ENCODE assay signal across 12 cellular contexts in the genomic region with DNA sequence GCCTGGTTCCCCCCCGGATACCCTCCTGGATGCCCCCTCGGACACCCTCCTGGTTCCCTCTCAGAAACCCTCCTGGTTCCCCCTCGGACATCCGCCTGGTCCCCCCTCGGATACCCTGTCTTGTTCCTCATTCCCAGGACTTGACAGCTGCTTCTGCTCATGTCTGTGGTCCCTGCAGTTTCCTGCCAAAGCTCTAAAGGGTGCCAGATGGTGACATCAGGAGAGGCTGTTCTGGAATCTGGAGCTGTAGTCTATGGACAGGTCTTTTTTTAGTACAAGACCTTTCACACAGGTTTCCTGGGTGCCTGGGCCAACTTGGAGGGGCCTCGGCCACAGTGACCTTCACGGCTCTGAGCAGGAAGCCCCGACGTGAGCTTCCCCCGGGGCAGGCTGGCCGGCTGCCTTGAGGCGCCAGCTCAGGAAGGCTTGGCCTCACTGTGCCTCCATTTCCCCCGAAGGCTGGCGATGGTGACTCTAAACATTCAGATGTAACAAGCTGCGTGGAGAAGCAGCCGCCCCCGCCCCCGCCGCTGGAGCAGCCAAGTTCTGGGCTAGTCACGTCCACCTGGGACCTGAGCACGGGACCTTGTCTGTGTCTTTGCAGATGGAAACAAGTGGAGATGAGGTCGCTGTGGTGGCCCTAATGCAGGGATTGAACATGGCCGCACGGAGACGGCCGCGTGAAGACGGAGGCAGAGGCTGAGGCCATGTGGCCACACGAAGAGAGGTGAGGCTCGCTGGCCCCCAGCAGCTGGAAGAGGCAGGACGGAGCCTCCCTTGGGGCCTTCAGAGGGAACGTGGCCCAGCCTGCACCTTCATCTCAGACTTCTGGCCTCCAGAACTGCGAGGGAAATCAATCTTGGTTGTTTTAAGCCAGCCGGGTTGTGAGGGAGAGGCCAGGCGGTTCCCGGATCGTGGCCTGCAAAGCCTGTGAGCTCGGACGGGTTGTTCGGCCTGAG. TPM values are rescaled to one million over a fixed set of nuclear protein-coding genes. Genes with fewer than 3 reads are reported as not detected.
DNase-seq lines count a peak whose midpoint lies in the region; ATAC-seq and TF ChIP-seq lines count a peak whose summit lies in the region.
"Had no signal": no experiment of that assay in that cellular context is flagged by ENCODE, and none has a peak within 500 bp of the region (broad histone marks: within the 10 kb centered on the region; RNA-seq: fewer than 3 reads in every experiment).

No MANE protein-coding gene starts in this region.

- WGBS in GM23248 (ENCODE audit: low coverage in 1 of 2, low lambda C conversion rate in 2 of 2, missing lambda C conversion rate in 2 of 2), 2 experiments = 65 to 68% methylated on average over 38 to 40 of the region's 40 CpGs

- no peaks in the 10 kb centered on the region for H3K9me3 ChIP-seq in GM23248 (ENCODE audit: low read depth)
- no peaks in the 10 kb centered on the region for H3K9me3 ChIP-seq in duodenal mucosa (ENCODE audit: control insufficient read depth in 1 of 2, low read length in 2 of 2)
- no peaks in the 10 kb centered on the region for H3K9me3 ChIP-seq in gastrocnemius medialis

- TF ChIP-seq POLR2A in gastrocnemius medialis (IDR thresholded peaks at IDR 0.05) = no peak

- no peaks in the 10 kb centered on the region for H3K27me3 ChIP-seq in GM23248 (replicated peaks; ENCODE audit: insufficient read depth)
- H3K27me3 ChIP-seq in duodenal mucosa (ENCODE audit: control insufficient read depth in 1 of 2, insufficient read depth in 2 of 2, low read length in 2 of 2) = no peaks in the 10 kb centered on the region
- no peaks in the 10 kb centered on the region for H3K27me3 ChIP-seq in layer of hippocampus (ENCODE audit: control insufficient read depth, insufficient read depth, low read length)
- H3K27me3 ChIP-seq in gastrocnemius medialis = no peaks in the 10 kb centered on the region

- H3F3A ChIP-seq in GM23248 (ENCODE audit: insufficient read depth) = no peaks in the 10 kb centered on the region

- peak; percentile 49 for DNase-seq in GM23248
- DNase-seq in gastrocnemius medialis = peak in 1 of 2 donors; percentile 68
- no peak for DNase-seq in COLO668 (lab: John Stamatoyannopoulos, UW; ENCODE audit: unreplicated experiment)
- DNase-seq in NCI-H1417 treated with DMSO at 0.1 percent for 48 hours (lab: John Stamatoyannopoulos, UW) = no peak
- DNase-seq in activated T-cell treated with anti-CD3 and anti-CD28 coated beads, Interleukin-2, amount 50 U/mL, for 4 hours = no peak
- DNase-seq: activated naive CD4-positive, alpha-beta T cell treated with anti-CD3 and anti-CD28 coated beads, Interleukin-2, amount 50 U/mL, for 16 hours; CD8-positive, alpha-beta memory T cell; effector memory CD4-positive, alpha-beta T cell had no signal

- no peaks in the 10 kb centered on the region for H4K20me1 ChIP-seq in GM23248 (ENCODE audit: insufficient read depth)

- ATAC-seq in gastrocnemius medialis = peak; percentile 52 to 72
- ATAC-seq in activated T-cell treated with anti-CD3 and anti-CD28 coated beads, Interleukin-2, amount 50 U/mL, for 4 hours = no peak
- no peak for ATAC-seq in HG02642 (IDR thresholded peaks at IDR 0.05; ENCODE audit: poor library complexity, unreplicated experiment)

- H3K9ac ChIP-seq in GM23248 (no peak overlapping the region), duodenal mucosa (ENCODE audit: low read depth in 1 of 2, low read length in 2 of 2) (no peak overlapping the region)

- no peak overlapping the region for H3K4me2 ChIP-seq in GM23248 (ENCODE audit: unreplicated experiment)

- no peak overlapping the region for H2AFZ ChIP-seq in GM23248

- peaks cover 63% of the 10 kb centered on the region for H3K79me2 ChIP-seq in GM23248 (ENCODE audit: insufficient read depth)

- no peaks in the 10 kb centered on the region for H3K27me3 Mint-ChIP-seq in activated T-cell treated with anti-CD3 and anti-CD28 coated beads, Interleukin-2, amount 50 U/mL, for 4 hours (ENCODE audit: low read depth)
- H3K27me3 Mint-ChIP-seq: CD8-positive, alpha-beta memory T cell; type B pancreatic cell had no signal

- H3K27ac ChIP-seq in GM23248 (no peak overlapping the region), duodenal mucosa (ENCODE audit: low read depth, low read length) (peak overlapping the region; percentile 30), layer of hippocampus (ENCODE audit: low read depth, low read length) (peak overlapping the region; percentile 79), gastrocnemius medialis (peak overlapping the region; percentile 53 to 81 (median 70))

- no peaks in the 10 kb centered on the region for H3K9me2 ChIP-seq in GM23248 (ENCODE audit: insufficient read depth)

- H3K36me3 Mint-ChIP-seq in activated T-cell treated with anti-CD3 and anti-CD28 coated beads, Interleukin-2, amount 50 U/mL, for 4 hours (ENCODE audit: insufficient read depth) = no peaks in the 10 kb centered on the region

- H3K4me1 ChIP-seq in GM23248 (ENCODE audit: insufficient read depth) (no peaks in the 10 kb centered on the region), duodenal mucosa (ENCODE audit: control insufficient read depth in 1 of 2, insufficient read depth in 2 of 2, low read length in 2 of 2) (peaks cover 6 to 16% of the 10 kb centered on the region in 2 donors), gastrocnemius medialis (peaks cover 34 to 50% of the 10 kb centered on the region in 2 donors)

- H3K4me3 ChIP-seq in GM23248 (no peak overlapping the region), duodenal mucosa (ENCODE audit: low read depth in 1 of 2, low read length in 2 of 2) (no peak overlapping the region), gastrocnemius medialis (peak overlapping the region in 1 of 4 donors; percentile 1)

- intact Hi-C loops in gastrocnemius medialis (cut with DNase I; ENCODE audit: low total_unique reads) = no loop called here

- H3K36me3 ChIP-seq in GM23248 (ENCODE audit: low read depth) = no peaks in the 10 kb centered on the region
- peaks cover 3 to 38% of the 10 kb centered on the region in 2 donors for H3K36me3 ChIP-seq in duodenal mucosa (ENCODE audit: control insufficient read depth in 1 of 2, insufficient read depth in 2 of 2, low read length in 2 of 2)
- peaks cover 0 to 25% of the 10 kb centered on the region in 2 donors for H3K36me3 ChIP-seq in gastrocnemius medialis

- TF ChIP-seq CTCF in gastrocnemius medialis (IDR thresholded peaks at IDR 0.05 in 4 of 5, conservative IDR thresholded peaks at IDR 0.05 in 1 of 5) = no peak

- H3K9me3 Mint-ChIP-seq in activated T-cell treated with anti-CD3 and anti-CD28 coated beads, Interleukin-2, amount 50 U/mL, for 4 hours = no peaks in the 10 kb centered on the region
- H3K9me3 Mint-ChIP-seq: CD8-positive, alpha-beta memory T cell; type B pancreatic cell had no signal

- peaks cover 19% of the 10 kb centered on the region for H3K4me1 Mint-ChIP-seq in activated T-cell treated with anti-CD3 and anti-CD28 coated beads, Interleukin-2, amount 50 U/mL, for 4 hours (ENCODE audit: low read depth)

- no peak overlapping the region for H3K4me3 Mint-ChIP-seq in activated T-cell treated with anti-CD3 and anti-CD28 coated beads, Interleukin-2, amount 50 U/mL, for 4 hours
- H3K4me3 Mint-ChIP-seq: CD8-positive, alpha-beta memory T cell; type B pancreatic cell had no signal

- in situ Hi-C loops in GM23248 (cut with MboI) = no loop called here
- in situ Hi-C loops in gastrocnemius medialis (cut with MboI; ENCODE audit: low sequenced_read_pairs in 4 of 4) = no loop called here

RNA-seq across cellular contexts. Expression of gene SGTA, which starts 12.7 kb away (rescaled TPM):
- total RNA-seq in GM23248 (2014; rRNA removed; shearing (Covaris generic)) = 56.1 and 57.5 TPM in 2 replicates
- polyA plus RNA-seq in GM23248 (2016; fragmentation: Nextera tagmentation; extraction: Ambion mirVana) = 66.0 and 66.2 TPM in 2 replicates
- 100 to 1,000 TPM in 2 of 4 donors, 10 to 100 TPM in 2; 70.0 to 114 (median 91.2) TPM for total RNA-seq in gastrocnemius medialis
- 100 to 1,000 TPM in 2 of 3 donors, 10 to 100 TPM in 1; 99.3 to 107 (median 102) TPM for total RNA-seq in activated T-cell treated with anti-CD3 and anti-CD28 coated beads, Interleukin-2, amount 50 U/mL, for 4 hours

RNA-seq across cellular contexts. Expression of gene THOP1, which starts 15.0 kb away (rescaled TPM):
- 136 and 153 TPM in 2 replicates for total RNA-seq in GM23248 (2014; rRNA removed; shearing (Covaris generic))
- polyA plus RNA-seq in GM23248 (2016; fragmentation: Nextera tagmentation; extraction: Ambion mirVana) = 64.8 and 70.0 TPM in 2 replicates
- 100 to 1,000 TPM in 1 of 4 donors, 10 to 100 TPM in 3; 31.5 to 114 (median 73.0) TPM for total RNA-seq in gastrocnemius medialis
- total RNA-seq in activated T-cell treated with anti-CD3 and anti-CD28 coated beads, Interleukin-2, amount 50 U/mL, for 4 hours = 100 to 1,000 TPM; 180 to 212 (median 188) TPM

RNA-seq across cellular contexts. Expression of gene SLC39A3, which starts 30.5 kb away (rescaled TPM):
- total RNA-seq in GM23248 (2014; rRNA removed; shearing (Covaris generic)) = 38.4 and 50.9 TPM in 2 replicates
- polyA plus RNA-seq in GM23248 (2016; fragmentation: Nextera tagmentation; extraction: Ambion mirVana) = 45.0 and 45.2 TPM in 2 replicates
- 10 to 100 TPM; 23.1 to 60.9 (median 27.1) TPM for total RNA-seq in gastrocnemius medialis
- 10 to 100 TPM; 53.6 to 60.5 (median 56.6) TPM for total RNA-seq in activated T-cell treated with anti-CD3 and anti-CD28 coated beads, Interleukin-2, amount 50 U/mL, for 4 hours

RNA-seq across cellular contexts. Expression of gene DIRAS1, which starts 49.2 kb away (rescaled TPM):
- 4.9 and 5.9 TPM in 2 replicates for total RNA-seq in GM23248 (2014; rRNA removed; shearing (Covaris generic))
- 2.6 TPM in 2 replicates for polyA plus RNA-seq in GM23248 (2016; fragmentation: Nextera tagmentation; extraction: Ambion mirVana)
- total RNA-seq in gastrocnemius medialis = 1 to 10 TPM in 2 of 4 donors, under 1 TPM in 1, not detected in 1; 0.62 to 2.5 (median 2.0) TPM
- under 1 TPM; 0.13 to 0.27 (median 0.20) TPM for total RNA-seq in activated T-cell treated with anti-CD3 and anti-CD28 coated beads, Interleukin-2, amount 50 U/mL, for 4 hours
- polyA plus RNA-seq: CD8-positive, alpha-beta memory T cell had no signal

RNA-seq across cellular contexts. Expression of gene ZNF554, which starts 49.3 kb away (rescaled TPM):
- total RNA-seq in GM23248 (2014; rRNA removed; shearing (Covaris generic)) = 2.9 and 3.0 TPM in 2 replicates
- 1.4 and 2.2 TPM in 2 replicates for polyA plus RNA-seq in GM23248 (2016; fragmentation: Nextera tagmentation; extraction: Ambion mirVana)
- total RNA-seq in gastrocnemius medialis = 1 to 10 TPM; 2.1 to 5.3 (median 2.6) TPM
- 1 to 10 TPM; 1.0 to 1.2 (median 1.2) TPM for total RNA-seq in activated T-cell treated with anti-CD3 and anti-CD28 coated beads, Interleukin-2, amount 50 U/mL, for 4 hours

Comparison
In these comparisons a context has a peak if more than half of its experiments do, and no peak if none do; other contexts are left out.
1. ATAC-seq: peak in gastrocnemius medialis (2 of 2); none in activated T-cell treated with anti-CD3 and anti-CD28 coated beads, Interleukin-2, amount 50 U/mL, for 4 hours (0 of 2) and HG02642 (single experiment).